ENCODE assay signal across 17 cellular contexts in genomic region chr1:25958475-25958874, GRCh38. TPM values are rescaled to one million over a fixed set of nuclear protein-coding genes. Genes with fewer than 3 reads are reported as not detected.
DNase-seq lines count a peak whose midpoint lies in the region; ATAC-seq, FAIRE-seq and TF ChIP-seq lines count a peak whose summit lies in the region.
"Had no signal": no experiment of that assay in that cellular context is flagged by ENCODE, and none has a peak within 500 bp of the region (broad histone marks: within the 10 kb centered on the region; RNA-seq: fewer than 3 reads in every experiment).

No MANE protein-coding gene starts in this region.

- no peak overlapping the region for H3K27ac ChIP-seq in right atrium auricular region
- H3K27ac ChIP-seq: Peyer's patch had no signal

- intact Hi-C loops in natural killer cell (cut with micrococcal nuclease) = loop anchor here (5.0 kb wide), 1 partner anchor 34 kb away; no protein-coding TSS in a partner anchor

- no peak for FAIRE-seq in urothelium cell line (lab: Jason Lieb, UNC)
- FAIRE-seq: GM12891, GM19239 had no signal

- peaks cover 45% of the 10 kb centered on the region for H3K36me3 Mint-ChIP-seq in natural killer cell
- peaks cover 28% of the 10 kb centered on the region for H3K36me3 Mint-ChIP-seq in natural killer cell treated with Interleukin-12 subunit alpha and Interleukin-12 subunit beta and Interleukin-15 and Interleukin-18, amount 100 ng/mL, for 72 hours

- H3K9me3 Mint-ChIP-seq in natural killer cell = no peaks in the 10 kb centered on the region
- no peaks in the 10 kb centered on the region for H3K9me3 Mint-ChIP-seq in natural killer cell treated with Interleukin-12 subunit alpha and Interleukin-12 subunit beta and Interleukin-15 and Interleukin-18, amount 100 ng/mL, for 72 hours
- H3K9me3 Mint-ChIP-seq: activated naive CD8-positive, alpha-beta T cell treated with anti-CD3 and anti-CD28 coated beads, Interleukin-2, amount 10 ng/mL, durations not matched to agents 7 days and 5 days had no signal

- no peak for DNase-seq in natural killer cell
- no peak for DNase-seq in natural killer cell treated with Interleukin-12 subunit alpha and Interleukin-12 subunit beta and Interleukin-15 and Interleukin-18, amount 100 ng/mL, for 72 hours (ENCODE audit: low spot score)
- peak; percentile 21 to 35 for DNase-seq in SW 1271 (lab: John Stamatoyannopoulos, UW)
- peak; percentile 37 for DNase-seq in fibroblast of the aortic adventitia (ENCODE audit: low read depth)
- peak; percentile 25 for DNase-seq in urothelium cell line (ENCODE audit: low spot score)
- DNase-seq in right atrium auricular region (ENCODE audit: low spot score) = no peak
- DNase-seq in NCI-H1048 (lab: John Stamatoyannopoulos, UW) = no peak
- DNase-seq: activated naive CD8-positive, alpha-beta T cell treated with anti-CD3 and anti-CD28 coated beads, Interleukin-2, amount 10 ng/mL, durations not matched to agents 7 days and 5 days; dorsolateral prefrontal cortex; hippocampal formation; NCI-H1092 treated with DMSO at 0.1 percent for 48 hours; Peyer's patch; stimulated activated naive B cell treated with anti-CD40 and anti-IgM and Interleukin-4, amounts not matched to agents 10 μg/mL and 1 μg/mL and 100 μg/mL, for 72 hours had no signal

- no peak for TF ChIP-seq CTCF in natural killer cell (IDR thresholded peaks at IDR 0.05)
- TF ChIP-seq CTCF in fibroblast of the aortic adventitia (IDR thresholded peaks at IDR 0.05; ENCODE audit: insufficient read depth, low read length) = no peak
- no peak for TF ChIP-seq CTCF in right atrium auricular region (IDR thresholded peaks at IDR 0.05)

- no peak for ATAC-seq in natural killer cell
- no peak for ATAC-seq in natural killer cell treated with Interleukin-12 subunit alpha and Interleukin-12 subunit beta and Interleukin-15 and Interleukin-18, amount 100 ng/mL, for 72 hours
- ATAC-seq in HG02981 (IDR thresholded peaks at IDR 0.05; ENCODE audit: unreplicated experiment) = no peak
- ATAC-seq: stimulated activated naive B cell treated with anti-CD40 and anti-IgM and Interleukin-4, amounts not matched to agents 10 μg/mL and 1 μg/mL and 100 μg/mL, for 72 hours had no signal

- peak overlapping the region; percentile 69 to 73 for H3K27ac Mint-ChIP-seq in natural killer cell
- H3K27ac Mint-ChIP-seq in natural killer cell treated with Interleukin-12 subunit alpha and Interleukin-12 subunit beta and Interleukin-15 and Interleukin-18, amount 100 ng/mL, for 72 hours = peak overlapping the region in 1 of 2 donors; percentile 34
- H3K27ac Mint-ChIP-seq: activated naive CD8-positive, alpha-beta T cell treated with anti-CD3 and anti-CD28 coated beads, Interleukin-2, amount 10 ng/mL, durations not matched to agents 7 days and 5 days; memory B cell; stimulated activated naive B cell treated with anti-CD40 and anti-IgM and Interleukin-4, amounts not matched to agents 10 μg/mL and 1 μg/mL and 100 μg/mL, for 72 hours had no signal

- H3K4me3 Mint-ChIP-seq in natural killer cell = no peak overlapping the region
- no peak overlapping the region for H3K4me3 Mint-ChIP-seq in natural killer cell treated with Interleukin-12 subunit alpha and Interleukin-12 subunit beta and Interleukin-15 and Interleukin-18, amount 100 ng/mL, for 72 hours
- H3K4me3 Mint-ChIP-seq: activated naive CD8-positive, alpha-beta T cell treated with anti-CD3 and anti-CD28 coated beads, Interleukin-2, amount 10 ng/mL, durations not matched to agents 7 days and 5 days; memory B cell; stimulated activated naive B cell treated with anti-CD40 and anti-IgM and Interleukin-4, amounts not matched to agents 10 μg/mL and 1 μg/mL and 100 μg/mL, for 72 hours had no signal

- H3K27me3 Mint-ChIP-seq in natural killer cell (ENCODE audit: low read depth in 2 of 2) = no peaks in the 10 kb centered on the region
- H3K27me3 Mint-ChIP-seq in natural killer cell treated with Interleukin-12 subunit alpha and Interleukin-12 subunit beta and Interleukin-15 and Interleukin-18, amount 100 ng/mL, for 72 hours = no peaks in the 10 kb centered on the region
- H3K27me3 Mint-ChIP-seq: activated naive CD8-positive, alpha-beta T cell treated with anti-CD3 and anti-CD28 coated beads, Interleukin-2, amount 10 ng/mL, durations not matched to agents 7 days and 5 days; memory B cell; stimulated activated naive B cell treated with anti-CD40 and anti-IgM and Interleukin-4, amounts not matched to agents 10 μg/mL and 1 μg/mL and 100 μg/mL, for 72 hours had no signal

- peaks cover 30% of the 10 kb centered on the region for H3K36me3 ChIP-seq in right atrium auricular region

- H3K27me3 ChIP-seq in right atrium auricular region = no peaks in the 10 kb centered on the region
- H3K27me3 ChIP-seq: dorsolateral prefrontal cortex, Peyer's patch had no signal

- H3K9me3 ChIP-seq in right atrium auricular region = no peaks in the 10 kb centered on the region
- H3K9me3 ChIP-seq: Peyer's patch had no signal

- H3K4me1 Mint-ChIP-seq in natural killer cell = peaks cover 30 to 53% of the 10 kb centered on the region in 2 donors
- H3K4me1 Mint-ChIP-seq in natural killer cell treated with Interleukin-12 subunit alpha and Interleukin-12 subunit beta and Interleukin-15 and Interleukin-18, amount 100 ng/mL, for 72 hours (ENCODE audit: low read depth in 2 of 2) = peaks cover 5 to 23% of the 10 kb centered on the region in 2 donors

- no peak overlapping the region for H3K4me3 ChIP-seq in fibroblast of the aortic adventitia (ENCODE audit: low read depth, low read length)
- no peak overlapping the region for H3K4me3 ChIP-seq in right atrium auricular region
- H3K4me3 ChIP-seq: dorsolateral prefrontal cortex, Peyer's patch had no signal

- no peaks in the 10 kb centered on the region for H3K4me1 ChIP-seq in right atrium auricular region
- H3K4me1 ChIP-seq: Peyer's patch had no signal

RNA-seq across cellular contexts. Expression of gene PAFAH2, which starts 39.4 kb away (rescaled TPM):
- total RNA-seq in natural killer cell (10 to 100 TPM; 39.0 to 95.1 (median 68.6) TPM), fibroblast of the aortic adventitia (ENCODE audit: low replicate concordance) (8.7 and 9.8 TPM in 2 replicates), right atrium auricular region (1 to 10 TPM; 4.3 to 5.5 TPM)
- total RNA-seq in natural killer cell treated with Interleukin-12 subunit alpha and Interleukin-12 subunit beta and Interleukin-15 and Interleukin-18, amount 100 ng/mL, for 72 hours = 10 to 100 TPM; 14.2 to 20.0 TPM

RNA-seq across cellular contexts. Expression of gene STMN1, which starts 52.3 kb away (rescaled TPM):
- total RNA-seq in natural killer cell (10 to 100 TPM; 26.6 to 41.0 (median 35.2) TPM), fibroblast of the aortic adventitia (ENCODE audit: low replicate concordance) (89.5 and 137 TPM in 2 replicates), right atrium auricular region (10 to 100 TPM; 13.4 to 21.0 TPM)
- total RNA-seq in natural killer cell treated with Interleukin-12 subunit alpha and Interleukin-12 subunit beta and Interleukin-15 and Interleukin-18, amount 100 ng/mL, for 72 hours = 100 to 1,000 TPM; 142 to 259 TPM

Comparison
In these comparisons a context has a peak if more than half of its experiments do, and no peak if none do; other contexts are left out.
1. DNase-seq: peak in SW 1271 (2 of 2), fibroblast of the aortic adventitia (single experiment) and urothelium cell line (single experiment); none in natural killer cell (single experiment), natural killer cell treated with Interleukin-12 subunit alpha and Interleukin-12 subunit beta and Interleukin-15 and Interleukin-18, amount 100 ng/mL, for 72 hours (single experiment), right atrium auricular region (single experiment) and NCI-H1048 (single experiment).